Comparison of ENCODE assay signal across 1 cellular context in the genomic region with DNA sequence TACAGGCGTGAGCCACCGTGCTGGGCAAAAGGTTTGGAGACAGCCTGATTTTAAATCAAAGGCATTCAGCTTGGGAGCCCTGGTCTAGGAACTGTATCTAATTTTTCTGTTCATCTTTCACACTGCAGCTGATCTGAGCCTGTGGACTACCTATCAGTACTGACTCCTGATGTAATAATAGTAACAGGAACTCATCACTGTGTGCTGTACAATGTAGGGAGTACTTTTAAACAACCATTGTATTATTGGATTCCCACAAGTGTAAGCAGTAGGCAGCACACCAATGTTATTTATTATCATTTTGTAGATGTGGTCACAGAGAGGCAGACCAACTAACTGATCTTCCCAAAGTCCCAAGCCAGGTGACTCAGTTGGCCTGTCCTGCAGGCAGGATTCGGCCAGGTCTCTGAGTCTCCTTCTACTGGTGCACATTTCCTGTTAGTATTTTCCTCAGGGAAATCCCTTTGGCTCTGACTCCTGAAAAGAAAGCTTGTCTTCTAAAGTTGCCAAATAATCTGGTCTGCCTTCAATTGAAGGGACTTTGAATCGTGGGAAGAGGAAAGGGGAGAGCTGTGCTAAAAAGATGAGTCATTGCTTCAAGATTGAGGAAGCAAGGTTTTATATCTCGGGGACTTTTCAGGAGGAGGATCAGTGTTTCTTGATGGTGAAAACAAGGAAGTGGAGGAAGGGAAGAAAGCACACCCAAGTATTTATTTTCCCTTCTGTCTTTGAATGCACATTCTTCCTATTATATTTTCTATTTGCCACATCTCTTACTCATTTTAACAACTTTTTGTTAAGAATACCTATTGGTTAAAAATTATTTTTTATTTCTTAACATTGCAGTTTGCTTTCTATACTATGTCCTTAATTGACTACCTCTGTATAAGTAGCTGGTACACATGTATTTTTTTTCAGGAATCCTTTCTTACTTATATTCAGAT.
TF ChIP-seq lines count a peak whose summit lies in the region.

No MANE protein-coding gene starts in this region.

TF ChIP-seq in GM23338, 12 proteins besides CTCF, POLR2A, EP300 and RAD21 (continued from another document):
- no peak for TF ChIP-seq ZNF462 (CRISPR knock-in tag; IDR thresholded peaks at IDR 0.05)
- TF ChIP-seq NANOG (IDR thresholded peaks at IDR 0.05; ENCODE audit: borderline replicate concordance), result no peak
- no peak for TF ChIP-seq EZH2phosphoT487 (IDR thresholded peaks at IDR 0.05; ENCODE audit: unreplicated experiment)
- TF ChIP-seq CREB1 (CRISPR knock-in tag; IDR thresholded peaks at IDR 0.05; ENCODE audit: low read depth), result no peak
- TF ChIP-seq ZNF331 (CRISPR knock-in tag; IDR thresholded peaks at IDR 0.05; ENCODE audit: low read depth), result no peak
- TF ChIP-seq JUNB (IDR thresholded peaks at IDR 0.05; ENCODE audit: unreplicated experiment), result no peak
- no peak for TF ChIP-seq ZNF114 (CRISPR knock-in tag; IDR thresholded peaks at IDR 0.05)
- TF ChIP-seq POLR2AphosphoS5 (IDR thresholded peaks at IDR 0.05; ENCODE audit: low read depth), result no peak
